In genomic region chr10:2144584-2144983, GRCh38 we compare ENCODE assay signal across 25 cellular contexts.
"Had no signal": no experiment of that assay in that cellular context is flagged by ENCODE, and none has a peak within 500 bp of the region (broad histone marks: within the 10 kb centered on the region; RNA-seq: fewer than 3 reads in every experiment).

No MANE protein-coding gene starts in this region.

- H3K9me3 Mint-ChIP-seq: IgD-negative memory B cell had no signal

- DNase-seq: Kasumi-1, MV-4-11, NCI-H1048, NCI-H1105, NCI-H1417 treated with DMSO at 0.1 percent for 48 hours, NCI-H146, NCI-H1694 treated with DMSO at 0.1 percent for 48 hours, NCI-H1930, NCI-H2081, NCI-H2107, NCI-H2227 treated with DMSO at 0.1 percent for 48 hours, NCI-H524 treated with DMSO at 0.1 percent for 48 hours, NCI-H69, NCI-H774, Right ventricle myocardium superior, RPMI8226, SIG-M5 had no signal

- H3K4me3 ChIP-seq: K562, SJSA1, SK-N-MC had no signal

- H3K9ac ChIP-seq: KMS-11 had no signal

- H3K27ac ChIP-seq: HL-60, KMS-11, SJSA1, SK-N-MC had no signal

- H3K27me3 Mint-ChIP-seq: IgD-negative memory B cell had no signal

- H3K4me3 Mint-ChIP-seq: IgD-negative memory B cell had no signal

- FAIRE-seq: HTR-8/SVneo, K562, RCC 7860 had no signal

- H3K9me3 ChIP-seq: SJSA1 had no signal

- H3K4me1 ChIP-seq: SJSA1 had no signal

- H3K36me3 ChIP-seq: SJSA1 had no signal

- H3K4me1 Mint-ChIP-seq: IgD-negative memory B cell had no signal

- H3K27ac Mint-ChIP-seq: IgD-negative memory B cell had no signal
